ENCODE assay signal across 1 cellular context in genomic region chr12:101280006-101280505, GRCh38.
TF ChIP-seq lines count a peak whose summit lies in the region.

TSS of gene UTP20 (plus strand) at chr12:101280105. CDS start at chr12:101280283, 178 bp downstream.

TF ChIP-seq in HepG2, 621 proteins besides CTCF, POLR2A, EP300 and RAD21 (continued from another document):
- TF ChIP-seq ZNF512B (CRISPR knock-in tag; IDR thresholded peaks at IDR 0.05; ENCODE audit: borderline replicate concordance) (no peak), ATRX (CRISPR knock-in tag; IDR thresholded peaks at IDR 0.05; ENCODE audit: borderline replicate concordance) (no peak), HNRNPH1 (optimal IDR thresholded peaks at IDR 0.05; ENCODE audit: low read depth, low read length) (no peak), MYPOP (CRISPR knock-in tag; IDR thresholded peaks at IDR 0.05) (0 out of 2 replicates have a peak, but pooled peaks have one; percentile 24), BRCA1 (CRISPR knock-in tag; IDR thresholded peaks at IDR 0.05) (no peak), TFE3 (CRISPR knock-in tag; IDR thresholded peaks at IDR 0.05) (peak; percentile 73), REPIN1 (CRISPR knock-in tag; IDR thresholded peaks at IDR 0.05; ENCODE audit: borderline replicate concordance, low read depth) (no peak)
